ENCODE assay signal across 20 cellular contexts in genomic region chr6:11160199-11160598, GRCh38. TPM values are rescaled to one million over a fixed set of nuclear protein-coding genes. Genes with fewer than 3 reads are reported as not detected.
DNase-seq lines count a peak whose midpoint lies in the region; ATAC-seq, FAIRE-seq and TF ChIP-seq lines count a peak whose summit lies in the region.
"Had no signal": no experiment of that assay in that cellular context is flagged by ENCODE, and none has a peak within 500 bp of the region (broad histone marks: within the 10 kb centered on the region; RNA-seq: fewer than 3 reads in every experiment).

No MANE protein-coding gene starts in this region.

- no peaks in the 10 kb centered on the region for H3K79me2 ChIP-seq in keratinocyte (ENCODE audit: control insufficient read depth, insufficient read depth, low read length)

- no peaks in the 10 kb centered on the region for H3K9me3 ChIP-seq in keratinocyte (ENCODE audit: control insufficient read depth, low read depth, low read length)
- H3K9me3 ChIP-seq: SJCRH30 had no signal

- H3K4me3 ChIP-seq in keratinocyte (ENCODE audit: control insufficient read depth in 2 of 3, extremely low read depth in 1 of 3, insufficient read depth in 2 of 3, low read depth in 1 of 3, low read length in 3 of 3): no peak overlapping the region
- H3K4me3 ChIP-seq: MG63, SJCRH30 had no signal

- TF ChIP-seq CTCF in keratinocyte (optimal IDR thresholded peaks at IDR 0.05 in 1 of 3, IDR thresholded peaks at IDR 0.05 in 1 of 3, conservative IDR thresholded peaks at IDR 0.05 in 1 of 3; ENCODE audit: extremely low read depth in 1 of 3, insufficient read depth in 2 of 3, low read length in 3 of 3): no peak

- H4K20me1 ChIP-seq in keratinocyte (ENCODE audit: control insufficient read depth, extremely low read depth, insufficient read depth, low read length): no peaks in the 10 kb centered on the region

- H3K27ac ChIP-seq in keratinocyte (ENCODE audit: control insufficient read depth, insufficient read depth, low read length): peak overlapping the region; percentile 17
- H3K27ac ChIP-seq: SJCRH30 had no signal

- peak; percentile 67 for DNase-seq in HCEC 1CT
- peak; percentile 19 for DNase-seq in keratinocyte (ENCODE audit: low read depth, low spot score)
- DNase-seq in activated gamma-delta T cell (lab: John Stamatoyannopoulos, UW): no peak
- no peak for DNase-seq in OCI-M1 (lab: John Stamatoyannopoulos, UW)
- DNase-seq: C1 segment of cervical spinal cord, DMS79, GOT3, Karpas-422, MG63, NCI-H1048, NCI-H1436, NCI-H1930, NCI-H345, NCI-H524 treated with DMSO at 0.1 percent for 48 hours, SJCRH30, SW 1271 had no signal

- H2AFZ ChIP-seq in keratinocyte (ENCODE audit: control insufficient read depth, low read length): no peak overlapping the region

- dilution Hi-C loops in keratinocyte (cut with MboI; ENCODE audit: extremely low pct_ligation_motif_present, low sequenced_read_pairs): no loop called here

- H3K9ac ChIP-seq in keratinocyte (ENCODE audit: control insufficient read depth, extremely low read depth, insufficient read depth, low read length): no peak overlapping the region

- no peaks in the 10 kb centered on the region for H3K27me3 ChIP-seq in keratinocyte (ENCODE audit: control insufficient read depth, extremely low read depth, insufficient read depth, low read length)
- H3K27me3 ChIP-seq: MG63, SJCRH30 had no signal

- H3K4me1 ChIP-seq in keratinocyte (ENCODE audit: control insufficient read depth, extremely low read depth, insufficient read depth, low read length): peaks cover 12% of the 10 kb centered on the region
- H3K4me1 ChIP-seq: SJCRH30 had no signal

- no peak overlapping the region for H3K4me2 ChIP-seq in keratinocyte (ENCODE audit: control insufficient read depth, extremely low read depth, insufficient read depth, low read depth, low read length)

- H3K36me3 ChIP-seq in keratinocyte (ENCODE audit: control insufficient read depth in 2 of 2, extremely low read depth in 1 of 2, insufficient read depth in 2 of 2, low read length in 2 of 2): no peaks in the 10 kb centered on the region
- H3K36me3 ChIP-seq: MG63, SJCRH30 had no signal

- ATAC-seq in esophagus mucosa (peak; percentile 42), GM21390 (IDR thresholded peaks at IDR 0.05; ENCODE audit: unreplicated experiment) (no peak)

- FAIRE-seq in TTC549 (lab: Jason Lieb, UNC) (peak; percentile 3), keratinocyte (lab: Jason Lieb, UNC) (peak; percentile 84)

- no peaks in the 10 kb centered on the region for H3K9me1 ChIP-seq in keratinocyte (ENCODE audit: control insufficient read depth, extremely low read depth, insufficient read depth, low read length)

RNA-seq across cellular contexts. Expression of gene ERVFRD-1, which starts 48.7 kb away (rescaled TPM):
- not detected for total RNA-seq in esophagus mucosa
- not detected in 3 replicates for polyA plus RNA-seq in keratinocyte
- polyA plus RNA-seq in keratinocyte (2011; ENCODE audit: low read depth): not detected
- polyA plus RNA-seq in keratinocyte (2011; cell fraction: cytosol; rRNA removed): not detected in 2 replicates
- not detected in 2 replicates for polyA plus RNA-seq in keratinocyte (2011; cell fraction: nucleus; rRNA removed)
- polyA plus RNA-seq in keratinocyte (2012; ENCODE audit: low replicate concordance): 0.35 TPM in 1 of 2 replicates, not detected in the other
- polyA minus RNA-seq in keratinocyte: not detected in 3 replicates
- not detected for polyA minus RNA-seq in keratinocyte (2011; cell fraction: cytosol; rRNA and poly(A)+ RNA removed)
- polyA minus RNA-seq in keratinocyte (2011; cell fraction: nucleus; rRNA and poly(A)+ RNA removed): not detected in 2 replicates
- total RNA-seq: HT-29, SJCRH30 had no signal

Comparison
In these comparisons a context has a peak if more than half of its experiments do, and no peak if none do; other contexts are left out.
1. DNase-seq: peak in HCEC 1CT (single experiment) and keratinocyte (single experiment); none in activated gamma-delta T cell (single experiment) and OCI-M1 (single experiment).